ENCODE assay signal across 8 cellular contexts in genomic region chr3:9951598-9951961, GRCh38. TPM values are rescaled to one million over a fixed set of nuclear protein-coding genes. Genes with fewer than 3 reads are reported as not detected.
DNase-seq lines count a peak whose midpoint lies in the region; ATAC-seq and TF ChIP-seq lines count a peak whose summit lies in the region.

No MANE protein-coding gene starts in this region.

- TF ChIP-seq CTCF in GM12875 (IDR thresholded peaks at IDR 0.05; ENCODE audit: borderline replicate concordance, insufficient read depth, low read depth, low read length) = no peak
- no peak for TF ChIP-seq CTCF in HL-60 (IDR thresholded peaks at IDR 0.05; ENCODE audit: insufficient read depth, low read length)
- TF ChIP-seq CTCF in coronary artery (IDR thresholded peaks at IDR 0.05) = no peak
- TF ChIP-seq CTCF in osteoblast (IDR thresholded peaks at IDR 0.05; ENCODE audit: extremely low read depth, low read depth, low read length) = no peak

- DNase-seq in HL-60 (ENCODE audit: low read depth in 1 of 2, low spot score in 1 of 2) (no peak), coronary artery (ENCODE audit: low spot score) (no peak), osteoblast (ENCODE audit: insufficient read length, low spot score, missing footprints) (no peak), HUDEP-2 (lab: John Stamatoyannopoulos, UW; ENCODE audit: unreplicated experiment in 76 of 76) (no peak), hepatic stellate cell (ENCODE audit: low spot score) (no peak)
- DNase-seq in activated effector memory CD4-positive, alpha-beta T cell treated with anti-CD3 and anti-CD28 coated beads, Interleukin-2, amount 50 U/mL, for 16 hours = no peak

- no peaks in the 10 kb centered on the region for H3K36me3 ChIP-seq in osteoblast (ENCODE audit: insufficient read depth, low read length)

- H3K27me3 ChIP-seq in HL-60 (ENCODE audit: insufficient read depth, poor library complexity, severe bottlenecking) (no peaks in the 10 kb centered on the region), osteoblast (ENCODE audit: insufficient read depth, low read length) (no peaks in the 10 kb centered on the region)

- peak overlapping the region; percentile 57 for H2AFZ ChIP-seq in osteoblast (ENCODE audit: low read length)

- peaks cover 23% of the 10 kb centered on the region for H3K4me1 ChIP-seq in osteoblast (ENCODE audit: insufficient read depth, low read length)

- no peak for ATAC-seq in GM21360 (IDR thresholded peaks at IDR 0.05; ENCODE audit: unreplicated experiment)

- no peaks in the 10 kb centered on the region for H3K9me3 ChIP-seq in osteoblast (ENCODE audit: low read depth, low read length)

- H3K4me3 ChIP-seq in GM12875 (ENCODE audit: low read depth, low read length) (peak overlapping the region; percentile 89), HL-60 (replicated peaks; ENCODE audit: insufficient read depth, low read length) (peak overlapping the region; percentile 28; the same call in 1 of the 2 replicates), coronary artery (peak overlapping the region; percentile 69), osteoblast (ENCODE audit: insufficient read depth, low read length) (peak overlapping the region; percentile 76)

- no peaks in the 10 kb centered on the region for H3K79me2 ChIP-seq in osteoblast (ENCODE audit: insufficient read depth, low read length)

- peak overlapping the region; percentile 76 for H3K4me2 ChIP-seq in osteoblast (ENCODE audit: insufficient read depth, low read length)

- H3K27ac ChIP-seq in HL-60 (replicated peaks) (no peak overlapping the region), coronary artery (no peak overlapping the region), osteoblast (ENCODE audit: low read depth, low read length) (no peak overlapping the region)

- no peaks in the 10 kb centered on the region for H4K20me1 ChIP-seq in osteoblast (ENCODE audit: insufficient read depth, low read length)

RNA-seq across cellular contexts. Expression of gene PRRT3, which starts 0.6 kb away (rescaled TPM):
- total RNA-seq in osteoblast = 3.5 and 4.3 TPM in 2 replicates

RNA-seq across cellular contexts. Expression of gene CRELD1, which starts 17.9 kb away (rescaled TPM):
- total RNA-seq in osteoblast = 7.6 and 10.3 TPM in 2 replicates

RNA-seq across cellular contexts. Expression of gene IL17RC, which starts 34.7 kb away (rescaled TPM):
- total RNA-seq in osteoblast = 42.1 and 47.0 TPM in 2 replicates

RNA-seq across cellular contexts. Expression of gene EMC3, which starts 35.1 kb away (rescaled TPM):
- 55.7 and 58.3 TPM in 2 replicates for total RNA-seq in osteoblast

RNA-seq across cellular contexts. Expression of gene IL17RE, which starts 48.9 kb away (rescaled TPM):
- 0.29 and 0.72 TPM in 2 replicates for total RNA-seq in osteoblast

Comparison
In these comparisons a context has a peak if more than half of its experiments do, and no peak if none do; other contexts are left out.
1. H3K4me3 ChIP-seq: peak in every context shown above with its lines; median percentile 89 in GM12875; 76 in osteoblast; 69 in coronary artery; 28 in HL-60.